Comparison of ENCODE assay signal across 8 cellular contexts in genomic region chr6:109095036-109095820, GRCh38. TPM values are rescaled to one million over a fixed set of nuclear protein-coding genes. Genes with fewer than 3 reads are reported as not detected.
DNase-seq lines count a peak whose midpoint lies in the region; ATAC-seq and TF ChIP-seq lines count a peak whose summit lies in the region.

Gene CEP57L1 (plus strand): TSS chr6:109095507. CDS start chr6:109145222, 49,715 bp downstream.

- under 1% methylated on average over 41 of the region's 49 CpGs for WGBS in SK-N-SH (ENCODE audit: low lambda C conversion rate)
- 0% methylated on average over 6 to 25 of the region's 49 CpGs for WGBS in gastroesophageal sphincter (ENCODE audit: low coverage in 1 of 2), 2 donors

- no peaks in the 10 kb centered on the region for H3K36me3 ChIP-seq in GM06990 (ENCODE audit: control insufficient read depth, insufficient read depth, low read length)
- H3K36me3 ChIP-seq in SK-N-SH (replicated peaks in 1 of 2; ENCODE audit: control insufficient read depth in 1 of 2, insufficient read depth in 2 of 2, low read length in 1 of 2), result no peaks in the 10 kb centered on the region
- H3K36me3 ChIP-seq in gastroesophageal sphincter, result peaks cover 0 to 4% of the 10 kb centered on the region in 2 donors
- no peaks in the 10 kb centered on the region for H3K36me3 ChIP-seq in neutrophil

- H3K9me3 ChIP-seq in SK-N-SH, result no peaks in the 10 kb centered on the region
- no peaks in the 10 kb centered on the region for H3K9me3 ChIP-seq in gastroesophageal sphincter
- no peaks in the 10 kb centered on the region for H3K9me3 ChIP-seq in neutrophil

- H3K4me1 ChIP-seq in SK-N-SH (ENCODE audit: control insufficient read depth in 1 of 2, insufficient read depth in 2 of 2, low read depth in 1 of 2, low read length in 1 of 2) (peaks cover 5 to 15% of the 10 kb centered on the region in 2 experiments; a peak in 2 of 4 replicates), gastroesophageal sphincter (peaks cover 0 to 45% (median 0%) of the 10 kb centered on the region in 3 donors), neutrophil (ENCODE audit: control insufficient read depth in 1 of 2, insufficient read depth in 1 of 2, low read depth in 1 of 2, low read length in 1 of 2) (peaks cover 32 to 36% of the 10 kb centered on the region in 2 experiments)

- no peaks in the 10 kb centered on the region for H3K9me2 ChIP-seq in SK-N-SH

- no peak; the same call in 1 of the 2 replicates for TF ChIP-seq RAD21 in SK-N-SH (IDR thresholded peaks at IDR 0.05; ENCODE audit: low read length)

- TF ChIP-seq EP300 in SK-N-SH (IDR thresholded peaks at IDR 0.05; ENCODE audit: borderline replicate concordance in 1 of 2, low read depth in 1 of 2, low read length in 1 of 2) (no peak), gastroesophageal sphincter (IDR thresholded peaks at IDR 0.05) (no peak)

- POLR2A ChIA-PET in SK-N-SH (lab: Yijun Ruan, JAX), result interaction anchor here (0.7 to 1.3 kb wide), 5 partner anchors 10 to 535 kb away, joined by 3 to 5 read pairs (median 4); partner anchors contain the start of gene FOXO3

- DNase-seq in GM06990 (ENCODE audit: extremely low read depth, insufficient read length), result peak; percentile 96
- peak; percentile 88 for DNase-seq in HFF-Myc (ENCODE audit: extremely low read depth, low read depth)
- peak; percentile 97 for DNase-seq in NAMALWA (ENCODE audit: low spot score)
- peak; percentile 83 for DNase-seq in SK-N-SH
- DNase-seq in activated naive CD4-positive, alpha-beta T cell treated with anti-CD3 and anti-CD28 coated beads, Interleukin-2, amount 50 U/mL, for 16 hours, result peak; percentile 93
- peak; percentile 78 to 99 (median 95) for DNase-seq in substantia nigra (lab: John Stamatoyannopoulos, UW)

- peaks cover 5% of the 10 kb centered on the region for H3F3A ChIP-seq in SK-N-SH (replicated peaks; ENCODE audit: insufficient read depth)

- ATAC-seq in gastroesophageal sphincter, result peak; percentile 89

- TF ChIP-seq CTCF in GM06990 (IDR thresholded peaks at IDR 0.05; ENCODE audit: insufficient read depth, low read length, poor library complexity, severe bottlenecking) (peak; percentile 29), HFF-Myc (IDR thresholded peaks at IDR 0.05; ENCODE audit: low read depth, low read length, missing control alignments) (no peak), SK-N-SH (IDR thresholded peaks at IDR 0.05) (peak; percentile 14; the same call in 1 of the 2 replicates), gastroesophageal sphincter (IDR thresholded peaks at IDR 0.05) (peak in 2 of 4 experiments; percentile 10 to 26), neutrophil (IDR thresholded peaks at IDR 0.05) (peak; percentile 40)

- H3K27ac ChIP-seq in SK-N-SH (ENCODE audit: low read depth in 2 of 2, low read length in 1 of 2) (peak within 1 kb of the TSS; percentile 99), gastroesophageal sphincter (peak within 1 kb of the TSS; percentile 93 to 100 (median 98)), neutrophil (peak within 1 kb of the TSS; percentile 86), substantia nigra (ENCODE audit: low read depth, low read length, poor library complexity, severe bottlenecking) (peak within 1 kb of the TSS; percentile 98)

- H3K4me3 ChIP-seq in GM06990 (replicated peaks; ENCODE audit: low read depth, low read length) (peak within 1 kb of the TSS; percentile 84), HFF-Myc (replicated peaks; ENCODE audit: low read depth, low read length) (peak within 1 kb of the TSS; percentile 88), SK-N-SH (ENCODE audit: low read depth in 2 of 2, low read length in 1 of 2) (peak within 1 kb of the TSS; percentile 96), gastroesophageal sphincter (peak within 1 kb of the TSS; percentile 78 to 79), neutrophil (ENCODE audit: low read depth in 1 of 2, low read length in 1 of 2) (peak within 1 kb of the TSS; percentile 96 to 97)

- peaks cover 14% of the 10 kb centered on the region; the same call in 1 of the 2 replicates for H4K20me1 ChIP-seq in SK-N-SH (ENCODE audit: insufficient read depth)

- peaks cover 79% of the 10 kb centered on the region for H3K79me2 ChIP-seq in SK-N-SH (ENCODE audit: insufficient read depth)

- H3K9ac ChIP-seq in SK-N-SH, result peak within 1 kb of the TSS; percentile 97

- CTCF ChIA-PET in SK-N-SH (lab: Yijun Ruan, JAX), result interaction anchor here (1.0 to 3.0 kb wide), 5 partner anchors 11 to 346 kb away, joined by 3 to 9 read pairs (median 3); partner anchors contain the start of genes PPIL6 and SMPD2

- peak within 1 kb of the TSS; percentile 92 for H2AFZ ChIP-seq in SK-N-SH (ENCODE audit: low read depth)

- H3K4me2 ChIP-seq in SK-N-SH, result peak within 1 kb of the TSS; percentile 91

- no peaks in the 10 kb centered on the region for H3K27me3 ChIP-seq in GM06990 (replicated peaks; ENCODE audit: control insufficient read depth, insufficient read depth, low read length)
- H3K27me3 ChIP-seq in SK-N-SH (ENCODE audit: insufficient read depth), result no peaks in the 10 kb centered on the region
- H3K27me3 ChIP-seq in gastroesophageal sphincter, result no peaks in the 10 kb centered on the region
- no peaks in the 10 kb centered on the region for H3K27me3 ChIP-seq in neutrophil

- peak in 1 of 2 donors; percentile 34 for TF ChIP-seq POLR2A in gastroesophageal sphincter (IDR thresholded peaks at IDR 0.05)

TF ChIP-seq in SK-N-SH, 30 proteins besides CTCF, POLR2A, EP300 and RAD21 (continues in another document):
- no peak for TF ChIP-seq GATA2 (CRISPR knock-in tag; IDR thresholded peaks at IDR 0.05)
- TF ChIP-seq TEAD4 (IDR thresholded peaks at IDR 0.05; ENCODE audit: borderline replicate concordance, insufficient read depth), result no peak
- peak; percentile 42; the same call in 1 of the 2 replicates for TF ChIP-seq RCOR1 (IDR thresholded peaks at IDR 0.05; ENCODE audit: low read length)
- no peak for TF ChIP-seq SMC3 (IDR thresholded peaks at IDR 0.05; ENCODE audit: low read depth, low read length)
- TF ChIP-seq YY1 (IDR thresholded peaks at IDR 0.05; ENCODE audit: low read depth), result no peak
- TF ChIP-seq MXI1 (IDR thresholded peaks at IDR 0.05; ENCODE audit: low read depth, low read length), result peak; percentile 70
- no peak for TF ChIP-seq MEF2A (IDR thresholded peaks at IDR 0.05; ENCODE audit: borderline replicate concordance, low read depth)
- TF ChIP-seq FOXM1 (IDR thresholded peaks at IDR 0.05; ENCODE audit: low read depth), result no peak
- TF ChIP-seq RXRA (IDR thresholded peaks at IDR 0.05; ENCODE audit: borderline replicate concordance, low read depth), result no peak
- peak; percentile 54 for TF ChIP-seq POLR2AphosphoS5 (IDR thresholded peaks at IDR 0.05; ENCODE audit: low read depth, low read length)
- TF ChIP-seq NFIC (IDR thresholded peaks at IDR 0.05; ENCODE audit: borderline replicate concordance), result no peak; the same call in 1 of the 2 replicates
- no peak for TF ChIP-seq SIN3A (IDR thresholded peaks at IDR 0.05; ENCODE audit: borderline replicate concordance, low read depth, low read length)
- TF ChIP-seq TAF1 (IDR thresholded peaks at IDR 0.05; ENCODE audit: borderline replicate concordance, low read depth, low read length), result no peak; the same call in 1 of the 2 replicates
- TF ChIP-seq IRF3 (IDR thresholded peaks at IDR 0.05; ENCODE audit: low read depth, low read length), result no peak
- TF ChIP-seq EZH2phosphoT487 (IDR thresholded peaks at IDR 0.05; ENCODE audit: borderline replicate concordance, low read depth), result no peak
- no peak for TF ChIP-seq REST (IDR thresholded peaks at IDR 0.05; ENCODE audit: low read depth, low read length)

RNA-seq across cellular contexts. Expression of gene CEP57L1, which starts in this region (rescaled TPM):
- 7.3 and 8.3 TPM in 2 replicates for polyA plus RNA-seq in SK-N-SH (2012; rRNA removed)
- 7.4 and 12.2 TPM in 2 replicates for polyA plus RNA-seq in SK-N-SH (2012; cell fraction: cytosol; rRNA removed)
- 7.9 and 11.1 TPM in 2 replicates for polyA plus RNA-seq in SK-N-SH (2012; cell fraction: nucleus; rRNA removed)
- total RNA-seq in gastroesophageal sphincter, result 10 to 100 TPM; 11.0 to 30.0 (median 16.3) TPM

Comparison
In these comparisons a context has a peak if more than half of its experiments do, and no peak if none do; other contexts are left out.
1. Peak in every context shown above with its lines: DNase-seq, ATAC-seq, H3K4me3 ChIP-seq and H3K27ac ChIP-seq.